Comparison of ENCODE assay signal across 24 cellular contexts in genomic region chr11:121137005-121137404, GRCh38.
"Had no signal": no experiment of that assay in that cellular context is flagged by ENCODE, and none has a peak within 500 bp of the region (broad histone marks: within the 10 kb centered on the region; RNA-seq: fewer than 3 reads in every experiment).

No MANE protein-coding gene starts in this region.

- H3K9me3 ChIP-seq: esophagus squamous epithelium, lower lobe of right lung, neutrophil, pancreas, testis, tibial artery, upper lobe of left lung had no signal

- H3K36me3 ChIP-seq: esophagus squamous epithelium, lower lobe of right lung, neutrophil, pancreas, tibial artery, upper lobe of left lung had no signal

- ATAC-seq: left ventricle myocardium superior; lower lobe of right lung; natural killer cell; pancreas; sciatic nerve; stimulated activated memory B cell treated with anti-CD40 and anti-IgM and Interleukin-4, amounts not matched to agents 10 μg/mL and 1 μg/mL and 100 μg/mL, for 72 hours; stimulated activated naive CD8-positive, alpha-beta T cell treated with anti-CD3 and anti-CD28 coated beads, Interleukin-15, Interleukin-2, amounts not matched to agents 100 U/mL and 50 U/mL, for 24 hours had no signal

- H3K4me1 ChIP-seq: esophagus squamous epithelium, lower lobe of right lung, pancreas, testis, tibial artery, upper lobe of left lung had no signal

- H3K4me3 ChIP-seq: coronary artery, esophagus squamous epithelium, lower lobe of right lung, pancreas, testis, tibial artery, upper lobe of left lung had no signal

- FAIRE-seq: keratinocyte, pancreas, urothelium cell line had no signal

- H3K27me3 ChIP-seq: neutrophil, pancreas, testis, tibial artery, upper lobe of left lung had no signal

- DNase-seq: dermis blood vessel endothelial cell; effector memory CD4-positive, alpha-beta T cell; erythroblast; esophagus squamous epithelium; foreskin melanocyte; hypothalamus; immature natural killer cell; left ventricle myocardium superior; lower lobe of right lung; natural killer cell; pancreas; stimulated activated CD4-positive, alpha-beta T cell treated with anti-CD3 and anti-CD28 coated beads, Interleukin-2, amount 100 ng/mL, for 24 hours; stimulated activated CD4-positive, alpha-beta T cell treated with anti-CD3 and anti-CD28 coated beads, Interleukin-4, amount 100 ng/mL, for 4 hours; stimulated activated naive CD8-positive, alpha-beta T cell treated with anti-CD3 and anti-CD28 coated beads, Interleukin-15, Interleukin-2, amounts not matched to agents 100 U/mL and 50 U/mL, for 24 hours; substantia nigra; testis; tibial artery had no signal

- H3K27ac ChIP-seq: coronary artery, esophagus squamous epithelium, lower lobe of right lung, neutrophil, pancreas, testis, tibial artery, upper lobe of left lung had no signal
